In the genomic region with DNA sequence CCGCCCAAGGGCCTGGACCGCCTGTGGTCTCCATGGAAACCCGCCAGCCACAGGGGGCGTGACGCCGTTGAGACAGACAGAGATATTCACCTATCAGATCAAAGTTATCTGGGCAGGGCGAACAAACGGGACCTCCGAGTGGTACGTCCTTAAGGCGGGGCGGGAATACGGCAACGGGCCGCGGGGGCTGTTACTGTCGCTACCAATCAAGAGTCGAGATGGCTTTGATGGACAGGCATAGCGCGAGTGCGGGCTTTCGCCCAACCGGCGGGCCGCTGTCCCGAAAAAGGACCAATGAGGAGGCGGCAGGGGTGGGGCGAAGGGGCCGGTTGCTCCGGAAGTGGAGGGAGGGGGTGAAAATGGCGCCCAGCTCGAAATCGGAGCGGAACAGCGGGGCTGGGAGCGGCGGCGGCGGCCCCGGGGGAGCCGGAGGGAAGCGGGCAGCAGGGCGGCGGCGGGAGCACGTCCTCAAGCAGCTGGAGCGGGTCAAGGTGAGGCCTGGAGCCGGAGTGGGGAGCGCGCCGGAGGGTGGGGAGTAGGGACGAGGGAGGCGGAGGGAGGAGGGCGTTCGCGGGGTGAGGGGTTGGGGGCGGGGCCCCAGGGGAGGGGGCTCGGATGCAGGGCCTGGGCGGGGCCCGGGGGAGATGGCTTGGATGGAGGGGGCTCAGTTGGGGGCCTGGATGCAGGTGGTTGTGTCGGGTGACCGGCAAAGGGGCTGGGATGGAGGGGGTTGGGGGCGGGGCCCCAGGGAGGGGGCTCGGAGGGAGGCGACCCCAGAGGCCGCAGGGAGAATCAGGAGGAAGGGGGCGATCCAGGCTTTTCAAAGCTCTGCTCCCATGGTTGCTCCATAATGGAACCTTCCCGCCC, we compare ENCODE assay signal across 8 cellular contexts.
A peak's percentile ranks its signal among the peaks of the same experiment; 100 is the strongest.
DNase-seq lines count a peak whose midpoint lies in the region; ATAC-seq and FAIRE-seq lines count a peak whose summit lies in the region.

A gene with protein sequence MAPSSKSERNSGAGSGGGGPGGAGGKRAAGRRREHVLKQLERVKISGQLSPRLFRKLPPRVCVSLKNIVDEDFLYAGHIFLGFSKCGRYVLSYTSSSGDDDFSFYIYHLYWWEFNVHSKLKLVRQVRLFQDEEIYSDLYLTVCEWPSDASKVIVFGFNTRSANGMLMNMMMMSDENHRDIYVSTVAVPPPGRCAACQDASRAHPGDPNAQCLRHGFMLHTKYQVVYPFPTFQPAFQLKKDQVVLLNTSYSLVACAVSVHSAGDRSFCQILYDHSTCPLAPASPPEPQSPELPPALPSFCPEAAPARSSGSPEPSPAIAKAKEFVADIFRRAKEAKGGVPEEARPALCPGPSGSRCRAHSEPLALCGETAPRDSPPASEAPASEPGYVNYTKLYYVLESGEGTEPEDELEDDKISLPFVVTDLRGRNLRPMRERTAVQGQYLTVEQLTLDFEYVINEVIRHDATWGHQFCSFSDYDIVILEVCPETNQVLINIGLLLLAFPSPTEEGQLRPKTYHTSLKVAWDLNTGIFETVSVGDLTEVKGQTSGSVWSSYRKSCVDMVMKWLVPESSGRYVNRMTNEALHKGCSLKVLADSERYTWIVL (plus strand): TSS at position 356 of the 867 bp plus-strand sequence. CDS start 4 bp downstream, at position 360.

- DNase-seq in COLO829 (ENCODE audit: low spot score) (peak; percentile 99), HTR-8/SVneo (ENCODE audit: insufficient read length, low spot score) (peak; percentile 100), NOMO-1 treated with dmso at 0.1 percent for 144 hours (lab: John Stamatoyannopoulos, UW; ENCODE audit: unreplicated experiment) (peak; percentile 99), medulla oblongata (ENCODE audit: extremely low spot score) (peak; percentile 99)
- DNase-seq in activated CD8-positive, alpha-beta memory T cell treated with anti-CD3 and anti-CD28 coated beads for 48 hours (ENCODE audit: low read depth in 2 of 3, low spot score in 2 of 3) = peak; percentile 91 to 96 (median 94)
- DNase-seq in effector memory CD8-positive, alpha-beta T cell = peak; percentile 97 to 99 (median 98)
- DNase-seq in stimulated activated CD8-positive, alpha-beta memory T cell treated with anti-CD3 and anti-CD28 coated beads, Interleukin-12 subunit alpha, Interleukin-12 subunit beta, amount 100 ng/mL, for 1 hour (ENCODE audit: low read depth) = peak; percentile 98

- ATAC-seq in GM21367 (IDR thresholded peaks at IDR 0.05; ENCODE audit: unreplicated experiment) = peak; percentile 95
- peak; percentile 96 for ATAC-seq in effector memory CD8-positive, alpha-beta T cell (replicated peaks)

- H3K4me1 Mint-ChIP-seq in effector memory CD8-positive, alpha-beta T cell (ENCODE audit: low read depth in 2 of 2) = peaks cover 15 to 19% of the 10 kb centered on the region in 2 donors

- H3K36me3 Mint-ChIP-seq in effector memory CD8-positive, alpha-beta T cell (ENCODE audit: insufficient read depth) = peaks cover 48% of the 10 kb centered on the region

- FAIRE-seq in HTR-8/SVneo (lab: Jason Lieb, UNC) = peak; percentile 99

- H3K4me3 Mint-ChIP-seq in effector memory CD8-positive, alpha-beta T cell = peak within 1 kb of the TSS; percentile 97 to 98

- H3K27ac Mint-ChIP-seq in effector memory CD8-positive, alpha-beta T cell = peak within 1 kb of the TSS; percentile 97 to 98

- no peaks in the 10 kb centered on the region for H3K9me3 Mint-ChIP-seq in effector memory CD8-positive, alpha-beta T cell

- no peaks in the 10 kb centered on the region for H3K27me3 Mint-ChIP-seq in effector memory CD8-positive, alpha-beta T cell

Comparison
In these comparisons a context has a peak if more than half of its experiments do, and no peak if none do; other contexts are left out.
1. Peak in every context shown above with its lines: DNase-seq and ATAC-seq.